In the genomic region with DNA sequence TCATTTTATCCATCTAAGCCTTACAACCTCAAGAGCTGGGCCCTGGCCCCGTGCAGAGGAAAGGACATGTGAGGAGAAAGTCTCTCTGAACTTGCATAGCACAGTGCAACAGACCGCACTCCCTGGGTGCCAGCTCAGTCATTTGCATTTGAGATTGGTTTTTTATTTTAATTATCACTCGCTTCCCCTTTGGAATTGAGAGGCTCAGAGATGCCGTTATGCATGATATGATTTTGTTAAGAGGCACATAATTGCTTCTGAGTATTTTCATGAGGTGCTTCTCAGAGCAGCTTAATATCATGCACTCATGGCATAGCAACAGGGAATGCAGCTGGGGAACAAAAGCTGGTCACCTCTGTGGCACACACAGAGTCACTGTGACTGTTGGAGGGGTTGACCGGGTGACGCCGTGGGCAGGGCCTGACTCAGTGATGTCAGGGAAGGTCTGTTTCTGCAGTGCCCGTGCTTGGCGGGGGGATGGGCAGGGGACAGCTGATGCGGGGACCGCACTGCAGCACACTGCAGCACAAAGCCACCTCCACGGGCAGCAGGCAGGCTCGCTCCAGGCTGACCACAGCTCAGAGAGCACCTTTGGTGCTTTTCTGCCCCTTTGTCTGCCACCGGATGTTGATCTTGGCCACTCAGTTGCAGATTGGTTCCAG, we compare ENCODE assay signal across 22 cellular contexts. TPM values are rescaled to one million over a fixed set of nuclear protein-coding genes. Genes with fewer than 3 reads are reported as not detected.
DNase-seq lines count a peak whose midpoint lies in the region; FAIRE-seq and TF ChIP-seq lines count a peak whose summit lies in the region.
"Had no signal": no experiment of that assay in that cellular context is flagged by ENCODE, and none has a peak within 500 bp of the region (broad histone marks: within the 10 kb centered on the region; RNA-seq: fewer than 3 reads in every experiment).

No MANE protein-coding gene starts in this region.

- H3K79me1 ChIP-seq in neuronal stem cell (ENCODE audit: low read depth, low read length) = no peaks in the 10 kb centered on the region

- no peak overlapping the region for H3K4ac ChIP-seq in neuronal stem cell (ENCODE audit: low read length)

- H3K4me1 ChIP-seq in BLaER1 (peaks cover 78% of the 10 kb centered on the region), neuronal stem cell (ENCODE audit: control insufficient read depth in 2 of 2, insufficient read depth in 1 of 2, low read depth in 1 of 2, low read length in 2 of 2) (peaks cover 7 to 12% of the 10 kb centered on the region in 2 donors), esophagus squamous epithelium (no peaks in the 10 kb centered on the region)
- H3K4me1 ChIP-seq: A549, uterus had no signal

- no peak overlapping the region for H2BK5ac ChIP-seq in neuronal stem cell (ENCODE audit: low read length)

- FAIRE-seq in GM12891 (lab: Jason Lieb, UNC) = no peak
- FAIRE-seq: A549, GM12878 had no signal

- 0 out of 2 replicates have a peak, but pooled peaks cover 6% of the 10 kb centered on the region for H3K36me3 ChIP-seq in BLaER1
- peaks cover 0 to 9% of the 10 kb centered on the region in 2 donors for H3K36me3 ChIP-seq in neuronal stem cell (replicated peaks in 1 of 2; ENCODE audit: control insufficient read depth in 2 of 2, insufficient read depth in 2 of 2, low read length in 2 of 2)
- no peaks in the 10 kb centered on the region for H3K36me3 ChIP-seq in esophagus squamous epithelium
- H3K36me3 ChIP-seq: left ventricle myocardium inferior, uterus had no signal

- peak overlapping the region; percentile 11 for H2BK12ac ChIP-seq in neuronal stem cell (ENCODE audit: low read length)

- intact Hi-C loops in esophagus squamous epithelium (cut with DNase I) = no loop called here

- TF ChIP-seq CTCF in esophagus squamous epithelium (IDR thresholded peaks at IDR 0.05) = no peak

- no peak overlapping the region for H3K14ac ChIP-seq in neuronal stem cell (ENCODE audit: low read length)

- H4K8ac ChIP-seq in neuronal stem cell (ENCODE audit: low read depth, low read length) = no peak overlapping the region

- H3K9ac ChIP-seq in BLaER1 (no peak overlapping the region), neuronal stem cell (ENCODE audit: low read depth, low read length, poor library complexity) (no peak overlapping the region)

- TF ChIP-seq POLR2A in GM12891 (IDR thresholded peaks at IDR 0.05; ENCODE audit: low read depth, low read length) (no peak), esophagus squamous epithelium (IDR thresholded peaks at IDR 0.05) (no peak)

- H3K18ac ChIP-seq in neuronal stem cell (ENCODE audit: low read length) = peak overlapping the region; percentile 73

- H2AFZ ChIP-seq in neuronal stem cell (ENCODE audit: low read length) = peak overlapping the region; percentile 2

- peak overlapping the region; percentile 56 for H3K27ac ChIP-seq in BLaER1
- H3K27ac ChIP-seq in cingulate gyrus (ENCODE audit: low read depth, low read length) = peak overlapping the region; percentile 22
- no peak overlapping the region for H3K27ac ChIP-seq in neuronal stem cell (replicated peaks; ENCODE audit: low read length)
- no peak overlapping the region for H3K27ac ChIP-seq in esophagus squamous epithelium
- H3K27ac ChIP-seq: A549, left ventricle myocardium inferior, uterus had no signal

- WGBS in neuronal stem cell (ENCODE audit: extremely low coverage in 2 of 2, insufficient read length in 2 of 2, insufficient replicate concordance in 1 of 2), 2 donors = no CpG with 5 or more reads among the region's 14 CpGs
- WGBS in esophagus squamous epithelium, 2 donors = 85 to 90% methylated on average over 8 to 10 of the region's 14 CpGs

- no peak overlapping the region for H2BK15ac ChIP-seq in neuronal stem cell (ENCODE audit: low read length)

- 0 out of 2 replicates have a peak, but pooled peaks cover 8% of the 10 kb centered on the region for H3K9me3 ChIP-seq in BLaER1
- no peaks in the 10 kb centered on the region for H3K9me3 ChIP-seq in neuronal stem cell (replicated peaks in 1 of 2; ENCODE audit: control insufficient read depth in 2 of 2, insufficient read depth in 1 of 2, low read depth in 1 of 2, low read length in 2 of 2)
- H3K9me3 ChIP-seq in esophagus squamous epithelium = no peaks in the 10 kb centered on the region
- H3K9me3 ChIP-seq: A549, left ventricle myocardium inferior, uterus had no signal

- H2AK5ac ChIP-seq in neuronal stem cell (ENCODE audit: low read depth, low read length) = no peak overlapping the region

- no peaks in the 10 kb centered on the region for H4K20me1 ChIP-seq in BLaER1

- H3K4me3 ChIP-seq in BLaER1 = no peak overlapping the region
- H3K4me3 ChIP-seq in neuronal stem cell (ENCODE audit: low read length in 2 of 2) = no peak overlapping the region
- H3K4me3 ChIP-seq in esophagus squamous epithelium = no peak overlapping the region
- H3K4me3 ChIP-seq: A549, GM12878, left ventricle myocardium inferior, uterus had no signal

- H3K4me2 ChIP-seq in BLaER1 (peak overlapping the region; percentile 67), neuronal stem cell (ENCODE audit: insufficient read depth, low read length, poor library complexity, severe bottlenecking) (no peak overlapping the region)
- H3K4me2 ChIP-seq: A549 had no signal

- H3K23ac ChIP-seq in neuronal stem cell (ENCODE audit: low read depth, low read length, poor library complexity) = peak overlapping the region; percentile 36

- H2BK120ac ChIP-seq in neuronal stem cell (ENCODE audit: low read depth, low read length) = no peak overlapping the region

- DNase-seq in NCI-H2227 treated with DMSO at 0.1 percent for 48 hours (lab: John Stamatoyannopoulos, UW) = peak; percentile 59
- DNase-seq in neuronal stem cell (ENCODE audit: low spot score) = no peak
- DNase-seq in NCI-H1930 (lab: John Stamatoyannopoulos, UW) = no peak
- DNase-seq in NCI-H82 treated with DMSO at 0.1 percent for 48 hours (lab: John Stamatoyannopoulos, UW; ENCODE audit: unreplicated experiment) = no peak
- DNase-seq in GM12891 (ENCODE audit: insufficient read length, low spot score) = no peak
- no peak for DNase-seq in esophagus squamous epithelium (lab: John Stamatoyannopoulos, UW)
- DNase-seq: activated CD4-positive, alpha-beta T cell treated with anti-CD3 and anti-CD28 coated beads, Interleukin-2, amount 10 ng/mL, durations not matched to agents 24 days and 14 days; activated CD8-positive, alpha-beta memory T cell treated with anti-CD3 and anti-CD28 coated beads, Interleukin-2, amount 10 ng/mL, durations not matched to agents 7 days and 5 days; CD4-positive, CD25-positive, alpha-beta regulatory T cell; DMS 273 treated with DMSO at 0.1 percent for 48 hours; effector memory CD4-positive, alpha-beta T cell; left ventricle myocardium inferior; NCI-H1105 treated with DMSO at 0.1 percent for 48 hours; NCI-H2171 treated with DMSO at 0.1 percent for 48 hours; right cardiac atrium; Right ventricle myocardium superior; T-cell; uterus had no signal

- no peak overlapping the region for H4K91ac ChIP-seq in neuronal stem cell (ENCODE audit: low read depth, low read length, poor library complexity)

- no peaks in the 10 kb centered on the region for H3K27me3 ChIP-seq in BLaER1
- H3K27me3 ChIP-seq in neuronal stem cell (ENCODE audit: control insufficient read depth in 3 of 3, insufficient read depth in 3 of 3, low read depth in 1 of 3, low read length in 3 of 3) = no peaks in the 10 kb centered on the region
- no peaks in the 10 kb centered on the region for H3K27me3 ChIP-seq in esophagus squamous epithelium
- H3K27me3 ChIP-seq: uterus had no signal

TF ChIP-seq in GM12891, 5 proteins besides CTCF, POLR2A, EP300 and RAD21:
- TF ChIP-seq PAX5 (IDR thresholded peaks at IDR 0.05; ENCODE audit: insufficient read depth, low read length, severe bottlenecking) (no peak), TAF1 (IDR thresholded peaks at IDR 0.05; ENCODE audit: low read depth, low read length) (no peak), POU2F2 (IDR thresholded peaks at IDR 0.05; ENCODE audit: low read depth, low read length) (no peak), POLR2AphosphoS5 (IDR thresholded peaks at IDR 0.05; ENCODE audit: low read depth, low read length) (no peak), SPI1 (IDR thresholded peaks at IDR 0.05; ENCODE audit: low read depth, low read length) (no peak)

RNA-seq across cellular contexts. Expression of a gene that starts 43.1 kb away (rescaled TPM):
- polyA plus RNA-seq in neuronal stem cell (2013, experiment 1 of 2) = 65.5 TPM
- 63.0 TPM for polyA plus RNA-seq in neuronal stem cell (2013, experiment 2 of 2)
- 8.1 TPM for polyA plus RNA-seq in GM12891 (2012; ENCODE audit: low read depth, missing spikeins)
- total RNA-seq in esophagus squamous epithelium = 10 to 100 TPM; 55.8 to 94.6 (median 75.4) TPM

RNA-seq across cellular contexts. Expression of a gene that starts 56.1 kb away (rescaled TPM):
- 5.7 TPM for polyA plus RNA-seq in neuronal stem cell (2013, experiment 1 of 2)
- polyA plus RNA-seq in neuronal stem cell (2013, experiment 2 of 2) = 6.0 TPM
- 3.1 TPM for polyA plus RNA-seq in GM12891 (2012; ENCODE audit: low read depth, missing spikeins)
- 10 to 100 TPM in 2 of 4 donors, 1 to 10 TPM in 2; 6.7 to 21.0 (median 8.9) TPM for total RNA-seq in esophagus squamous epithelium

Comparison
In these comparisons a context has a peak if more than half of its experiments do, and no peak if none do; other contexts are left out.
1. H3K27ac ChIP-seq: peak in BLaER1 (single experiment) and cingulate gyrus (single experiment); none in neuronal stem cell (single experiment) and esophagus squamous epithelium (0 of 4).